Comparison of ENCODE assay signal across 8 cellular contexts in genomic region chr2:87217741-87218410, GRCh38.
A peak's percentile ranks its signal among the peaks of the same experiment; 100 is the strongest.
DNase-seq lines count a peak whose midpoint lies in the region; ATAC-seq, FAIRE-seq and TF ChIP-seq lines count a peak whose summit lies in the region.
"Not testable (repeated sequence)": the region's sequence is repeated elsewhere in the genome, so short reads cannot be mapped to it uniquely, and the experiment has no call there.

No MANE protein-coding gene starts in this region.

- POLR2A ChIA-PET in BJ (lab: Charles Lee) = not testable (repeated sequence)

- peak; percentile 39 for TF ChIP-seq CTCF in BJ (IDR thresholded peaks at IDR 0.05; ENCODE audit: insufficient read depth, low read depth, low read length)
- peak; percentile 36 for TF ChIP-seq CTCF in bronchial epithelial cell (IDR thresholded peaks at IDR 0.05; ENCODE audit: insufficient read depth, low read length, severe bottlenecking)
- peak in 4 of 5 experiments; percentile 12 to 54 (median 36) for TF ChIP-seq CTCF in gastrocnemius medialis (IDR thresholded peaks at IDR 0.05 in 4 of 5, conservative IDR thresholded peaks at IDR 0.05 in 1 of 5)

- 20% methylated on average over 9 of the region's 21 CpGs for WGBS in right cardiac atrium

- intact Hi-C loops in right cardiac atrium (cut with DNase I); gastrocnemius medialis (cut with DNase I; ENCODE audit: low total_unique reads): not testable (repeated sequence)

- H3K36me3 ChIP-seq in BJ (ENCODE audit: control insufficient read depth, insufficient read depth, low read length); bronchial epithelial cell (ENCODE audit: control insufficient read depth, insufficient read depth, low read length); gastrocnemius medialis: not testable (repeated sequence)

- not testable (repeated sequence) for TF ChIP-seq POLR2A in gastrocnemius medialis (IDR thresholded peaks at IDR 0.05)

- FAIRE-seq in bronchial epithelial cell (lab: Jason Lieb, UNC) = not testable (repeated sequence)

- in situ Hi-C loops in gastrocnemius medialis (cut with MboI; ENCODE audit: low sequenced_read_pairs in 4 of 4) = not testable (repeated sequence)

- DNase-seq in BJ (ENCODE audit: low read depth); bronchial epithelial cell (ENCODE audit: low read depth): not testable (repeated sequence)
- peak in 3 of 5 experiments; percentile 5 to 83 (median 64) for DNase-seq in T-helper 2 cell
- peak; percentile 67 for DNase-seq in activated T-cell treated with anti-CD3 and anti-CD28 coated beads for 24 hours (ENCODE audit: low read depth)
- DNase-seq in right cardiac atrium = peak in 2 of 3 donors; percentile 17 to 67
- DNase-seq in gastrocnemius medialis = peak in 1 of 2 donors; percentile 47
- peak; percentile 13 to 54 for DNase-seq in stimulated activated CD8-positive, alpha-beta memory T cell treated with anti-CD3 and anti-CD28 coated beads, Interleukin-7, amount 100 ng/mL, for 1 hour (ENCODE audit: low read depth in 2 of 2)

- not testable (repeated sequence) for H3K27ac ChIP-seq in right cardiac atrium (ENCODE audit: low read length); gastrocnemius medialis

- H3K4me3 ChIP-seq in BJ (ENCODE audit: low read depth, low read length); bronchial epithelial cell (ENCODE audit: low read depth, low read length); right cardiac atrium (ENCODE audit: low read length); gastrocnemius medialis: not testable (repeated sequence)

- not testable (repeated sequence) for H3K27me3 ChIP-seq in BJ (ENCODE audit: control insufficient read depth, insufficient read depth, low read length); bronchial epithelial cell (ENCODE audit: control insufficient read depth, insufficient read depth, low read length); right cardiac atrium (ENCODE audit: control insufficient read depth, insufficient read depth); gastrocnemius medialis

- CTCF ChIA-PET in BJ (lab: Yijun Ruan, JAX) = interaction anchor here (1.0 kb wide), 1 partner anchor 409 kb away, joined by 3 read pairs; no protein-coding TSS in a partner anchor

- ATAC-seq in GM21576 (IDR thresholded peaks at IDR 0.05; ENCODE audit: unreplicated experiment) (peak; percentile 52), right cardiac atrium (peak; percentile 74 to 75), gastrocnemius medialis (peak; percentile 30 to 88)

- H3K9me3 ChIP-seq in right cardiac atrium (ENCODE audit: control insufficient read depth, low read length); gastrocnemius medialis: not testable (repeated sequence)

- not testable (repeated sequence) for H3K4me1 ChIP-seq in right cardiac atrium (ENCODE audit: control insufficient read depth, insufficient read depth, low read length); gastrocnemius medialis
